Comparison of ENCODE assay signal across 21 cellular contexts in genomic region chr20:13703265-13703664, GRCh38.
A peak's percentile ranks its signal among the peaks of the same experiment; 100 is the strongest.
DNase-seq lines count a peak whose midpoint lies in the region; ATAC-seq, FAIRE-seq and TF ChIP-seq lines count a peak whose summit lies in the region.
"Had no signal": no experiment of that assay in that cellular context is flagged by ENCODE, and none has a peak within 500 bp of the region (broad histone marks: within the 10 kb centered on the region; RNA-seq: fewer than 3 reads in every experiment).

No MANE protein-coding gene starts in this region.

- H3F3A ChIP-seq in neural progenitor cell (ENCODE audit: low read depth): no peaks in the 10 kb centered on the region

- no peak overlapping the region for H2BK15ac ChIP-seq in H1 (ENCODE audit: low read length)

- H3K4me2 ChIP-seq in DND-41 (ENCODE audit: insufficient read depth, low read length): no peak overlapping the region
- H3K4me2 ChIP-seq in H1 (ENCODE audit: insufficient read depth in 1 of 2, low read depth in 2 of 2, low read length in 2 of 2): no peak overlapping the region
- H3K4me2 ChIP-seq in neural progenitor cell: no peak overlapping the region

- DNase-seq in DND-41 (no peak), H1 (ENCODE audit: low read depth in 1 of 2, low spot score in 2 of 2) (peak in 1 of 2 experiments; percentile 7), neural progenitor cell (ENCODE audit: low spot score) (no peak), suprapubic skin (ENCODE audit: low spot score in 2 of 2) (no peak), NCI-H69 (lab: John Stamatoyannopoulos, UW) (no peak), testis (no peak)
- DNase-seq: Calu3, DMS79 treated with DMSO at 0.1 percent for 48 hours, Karpas-422, NCI-H2029, NCI-H446 treated with DMSO at 0.1 percent for 48 hours, Right ventricle myocardium superior, RPMI8226, T-cell had no signal

- no peak overlapping the region for H3K4me3 ChIP-seq in DND-41 (ENCODE audit: low read depth in 1 of 2, low read length in 2 of 2)
- no peak overlapping the region for H3K4me3 ChIP-seq in H1 (ENCODE audit: extremely low read depth in 1 of 4, insufficient read depth in 2 of 4, low read depth in 3 of 4, low read length in 4 of 4)
- H3K4me3 ChIP-seq in neural progenitor cell: no peak overlapping the region
- H3K4me3 ChIP-seq in suprapubic skin: no peak overlapping the region
- H3K4me3 ChIP-seq in testis: no peak overlapping the region
- H3K4me3 ChIP-seq: HAP-1, SJSA1 had no signal

- H2BK120ac ChIP-seq in H1 (replicated peaks; ENCODE audit: low read depth, low read length): no peak overlapping the region

- H3K79me2 ChIP-seq in DND-41 (ENCODE audit: insufficient read depth, low read length): no peaks in the 10 kb centered on the region
- no peaks in the 10 kb centered on the region for H3K79me2 ChIP-seq in H1 (ENCODE audit: control insufficient read depth in 1 of 2, insufficient read depth in 2 of 2, low read length in 2 of 2)
- H3K79me2 ChIP-seq in neural progenitor cell (ENCODE audit: low read depth): no peaks in the 10 kb centered on the region

- H3K27me3 Mint-ChIP-seq in neural progenitor cell (ENCODE audit: insufficient read depth, low read depth): peaks cover 5% of the 10 kb centered on the region

- no peak overlapping the region for H3K23ac ChIP-seq in H1 (ENCODE audit: insufficient read length)

- H2AK5ac ChIP-seq in H1 (ENCODE audit: low read depth, low read length): no peak overlapping the region

- no peak overlapping the region for H3K14ac ChIP-seq in H1 (ENCODE audit: insufficient read length)

- CTCF ChIA-PET in H1 (lab: Charles Lee; ENCODE audit: partially characterized antibody): interaction anchor here (0.7 to 1.8 kb wide), 6 partner anchors 9 to 469 kb away, joined by 3 to 8 read pairs (median 3); no protein-coding TSS in a partner anchor

- H4K20me1 ChIP-seq in DND-41 (ENCODE audit: insufficient read depth, low read length): no peaks in the 10 kb centered on the region
- no peaks in the 10 kb centered on the region for H4K20me1 ChIP-seq in H1 (replicated peaks in 1 of 2; ENCODE audit: control insufficient read depth in 1 of 2, insufficient read depth in 2 of 2, low read length in 2 of 2)
- H4K20me1 ChIP-seq in neural progenitor cell (ENCODE audit: low read depth): no peaks in the 10 kb centered on the region

- no peak for ATAC-seq in DND-41 (ENCODE audit: insufficient read depth, low read depth)
- ATAC-seq: T-cell had no signal

- no peak for TF ChIP-seq EP300 in Ishikawa (IDR thresholded peaks at IDR 0.05; ENCODE audit: borderline replicate concordance)
- no peak for TF ChIP-seq EP300 in H1 (IDR thresholded peaks at IDR 0.05; ENCODE audit: borderline replicate concordance in 1 of 2, low read depth in 2 of 2, low read length in 2 of 2)
- no peak for TF ChIP-seq EP300 in suprapubic skin (IDR thresholded peaks at IDR 0.05)

- no peak overlapping the region for H3K4me3 Mint-ChIP-seq in neural progenitor cell
- H3K4me3 Mint-ChIP-seq: B cell, CD14-positive monocyte, IgD-negative memory B cell, T-cell had no signal

- no peak overlapping the region for H3K18ac ChIP-seq in H1 (ENCODE audit: extremely low read depth, low read length)

- H3K27me3 ChIP-seq in DND-41 (ENCODE audit: insufficient read depth, low read length, poor library complexity): no peaks in the 10 kb centered on the region
- no peaks in the 10 kb centered on the region for H3K27me3 ChIP-seq in H1 (replicated peaks in 1 of 4; ENCODE audit: control insufficient read depth in 3 of 4, extremely low read depth in 1 of 4, insufficient read depth in 3 of 4, low read length in 3 of 4)
- H3K27me3 ChIP-seq in neural progenitor cell: no peaks in the 10 kb centered on the region
- no peaks in the 10 kb centered on the region for H3K27me3 ChIP-seq in suprapubic skin
- H3K27me3 ChIP-seq in testis: no peaks in the 10 kb centered on the region
- H3K27me3 ChIP-seq: SJSA1 had no signal

- H3K9ac ChIP-seq in DND-41 (ENCODE audit: low read depth, low read length): no peak overlapping the region
- H3K9ac ChIP-seq in H1 (replicated peaks in 1 of 4; ENCODE audit: extremely low read depth in 1 of 4, low read depth in 3 of 4, low read length in 3 of 4): no peak overlapping the region
- H3K9ac ChIP-seq in neural progenitor cell: no peak overlapping the region

- no peak overlapping the region for H4K5ac ChIP-seq in H1 (ENCODE audit: insufficient read length, low read depth, low read length)

- POLR2A ChIA-PET in H1 (lab: Charles Lee; ENCODE audit: partially characterized antibody): no interaction called here

- H2BK12ac ChIP-seq in H1 (ENCODE audit: low read depth, low read length): no peak overlapping the region

- H3K9me3 ChIP-seq in DND-41 (ENCODE audit: insufficient read depth, low read length, severe bottlenecking) (peaks cover 2% of the 10 kb centered on the region), H1 (ENCODE audit: insufficient read depth in 2 of 2, low read depth in 1 of 2, low read length in 1 of 2) (no peaks in the 10 kb centered on the region), neural progenitor cell (ENCODE audit: low read depth) (no peaks in the 10 kb centered on the region), suprapubic skin (no peaks in the 10 kb centered on the region), testis (no peaks in the 10 kb centered on the region)
- H3K9me3 ChIP-seq: HAP-1, SJSA1 had no signal

- H3K4ac ChIP-seq in H1 (replicated peaks; ENCODE audit: insufficient read length, low read depth, low read length): no peak overlapping the region

- TF ChIP-seq CTCF in DND-41 (IDR thresholded peaks at IDR 0.05; ENCODE audit: borderline replicate concordance, extremely low read depth, low read length, poor library complexity, severe bottlenecking): peak; percentile 23
- peak; percentile 52 to 65 (median 56) for TF ChIP-seq CTCF in H1 (IDR thresholded peaks at IDR 0.05; ENCODE audit: control extremely low read depth in 1 of 3, insufficient read depth in 1 of 3, low read depth in 1 of 3, low read length in 3 of 3)
- TF ChIP-seq CTCF in neural progenitor cell (IDR thresholded peaks at IDR 0.05): peak; percentile 16
- TF ChIP-seq CTCF in suprapubic skin (IDR thresholded peaks at IDR 0.05): no peak
- TF ChIP-seq CTCF in testis (IDR thresholded peaks at IDR 0.05): no peak

- H3K79me1 ChIP-seq in H1 (ENCODE audit: low read depth, low read length): no peaks in the 10 kb centered on the region

- TF ChIP-seq RAD21 in Ishikawa (IDR thresholded peaks at IDR 0.05; ENCODE audit: low read depth) (peak; percentile 7; the same call in 1 of the 2 replicates), H1 (IDR thresholded peaks at IDR 0.05 in 1 of 2, conservative IDR thresholded peaks at IDR 0.05 in 1 of 2; ENCODE audit: low read depth in 2 of 2, low read length in 2 of 2) (peak; percentile 73 to 78)

- no peak overlapping the region for H2BK20ac ChIP-seq in H1 (ENCODE audit: low read length)

- no peak overlapping the region for H4K8ac ChIP-seq in H1 (ENCODE audit: extremely low read depth, insufficient read depth, low read length)

- H3K9me3 Mint-ChIP-seq in neural progenitor cell: no peaks in the 10 kb centered on the region

- no peak overlapping the region for H2BK5ac ChIP-seq in H1 (ENCODE audit: low read depth, low read length)

- H3K23me2 ChIP-seq in H1 (ENCODE audit: low read depth, low read length): no peaks in the 10 kb centered on the region

- no peaks in the 10 kb centered on the region for H3K4me1 Mint-ChIP-seq in neural progenitor cell
- H3K4me1 Mint-ChIP-seq: CD14-positive monocyte, IgD-negative memory B cell, T-cell had no signal

- WGBS in H1 (ENCODE audit: extremely low coverage in 1 of 2, insufficient coverage in 1 of 2, insufficient read length in 1 of 2, insufficient replicate concordance in 2 of 2, low coverage in 1 of 2, low lambda C conversion rate in 2 of 2, missing lambda C conversion rate in 1 of 2), 2 experiments: 78% methylated on average over 9 of the region's 9 CpGs; no CpG with 5 or more reads in 1 of the 2 experiments
- 84% methylated on average over 9 of the region's 9 CpGs for WGBS in suprapubic skin
- 76 to 80% methylated on average over 9 of the region's 9 CpGs for WGBS in testis, 2 donors

- H3K56ac ChIP-seq in H1 (replicated peaks; ENCODE audit: insufficient read length, low read depth, low read length): no peak overlapping the region

- no peak overlapping the region for H3K27ac Mint-ChIP-seq in neural progenitor cell
- H3K27ac Mint-ChIP-seq: B cell, IgD-negative memory B cell, T-cell had no signal

- TF ChIP-seq POLR2A in H1 (IDR thresholded peaks at IDR 0.05; ENCODE audit: control extremely low read depth in 1 of 2, low read depth in 2 of 2, low read length in 2 of 2): no peak
- TF ChIP-seq POLR2A in suprapubic skin (IDR thresholded peaks at IDR 0.05): no peak
- no peak for TF ChIP-seq POLR2A in testis (IDR thresholded peaks at IDR 0.05)

- intact Hi-C loops in testis (cut with DNase I; ENCODE audit: low total_unique reads): no loop called here

- H3K4me1 ChIP-seq in DND-41 (ENCODE audit: insufficient read depth, low read length) (peaks cover 4% of the 10 kb centered on the region; the same call in 1 of the 2 replicates), H1 (replicated peaks in 1 of 4; ENCODE audit: control insufficient read depth in 3 of 4, insufficient read depth in 4 of 4, low read length in 3 of 4) (no peaks in the 10 kb centered on the region), neural progenitor cell (no peaks in the 10 kb centered on the region), suprapubic skin (no peaks in the 10 kb centered on the region), testis (no peaks in the 10 kb centered on the region)
- H3K4me1 ChIP-seq: SJSA1 had no signal

- no peak overlapping the region for H2AFZ ChIP-seq in DND-41 (ENCODE audit: low read depth, low read length)
- H2AFZ ChIP-seq in H1 (ENCODE audit: low read length): no peak overlapping the region
- no peak overlapping the region for H2AFZ ChIP-seq in neural progenitor cell (replicated peaks)

- H3K27ac ChIP-seq in DND-41 (ENCODE audit: low read length) (no peak overlapping the region), H1 (ENCODE audit: low read depth, low read length) (no peak overlapping the region), neural progenitor cell (no peak overlapping the region), suprapubic skin (no peak overlapping the region), testis (no peak overlapping the region)
- H3K27ac ChIP-seq: SJSA1 had no signal

- H4K91ac ChIP-seq in H1 (replicated peaks; ENCODE audit: insufficient read length, low read length): no peak overlapping the region

- no peaks in the 10 kb centered on the region for H3K36me3 Mint-ChIP-seq in neural progenitor cell
- H3K36me3 Mint-ChIP-seq: CD14-positive monocyte, IgD-negative memory B cell, T-cell had no signal

- H3K36me3 ChIP-seq in DND-41 (ENCODE audit: insufficient read depth, low read length) (no peaks in the 10 kb centered on the region), H1 (ENCODE audit: control insufficient read depth in 2 of 4, insufficient read depth in 4 of 4, low read length in 3 of 4) (no peaks in the 10 kb centered on the region), neural progenitor cell (no peaks in the 10 kb centered on the region), suprapubic skin (no peaks in the 10 kb centered on the region), testis (ENCODE audit: low read depth, missing control alignments) (no peaks in the 10 kb centered on the region)
- H3K36me3 ChIP-seq: HAP-1, SJSA1 had no signal

- no peak for FAIRE-seq in H1 (lab: Jason Lieb, UNC)
- FAIRE-seq: GM18507 had no signal

TF ChIP-seq in Ishikawa, 13 proteins besides CTCF, POLR2A, EP300 and RAD21 (continues in another document):
- TF ChIP-seq ZBTB7A (IDR thresholded peaks at IDR 0.05; ENCODE audit: low read depth): no peak

Comparison
In these comparisons a context has a peak if more than half of its experiments do, and no peak if none do; other contexts are left out.
1. CTCF ChIP-seq: peak in DND-41 (single experiment), H1 (3 of 3) and neural progenitor cell (single experiment); none in suprapubic skin (0 of 2) and testis (0 of 3).